ENCODE assay signal across 1 cellular context in the genomic region with DNA sequence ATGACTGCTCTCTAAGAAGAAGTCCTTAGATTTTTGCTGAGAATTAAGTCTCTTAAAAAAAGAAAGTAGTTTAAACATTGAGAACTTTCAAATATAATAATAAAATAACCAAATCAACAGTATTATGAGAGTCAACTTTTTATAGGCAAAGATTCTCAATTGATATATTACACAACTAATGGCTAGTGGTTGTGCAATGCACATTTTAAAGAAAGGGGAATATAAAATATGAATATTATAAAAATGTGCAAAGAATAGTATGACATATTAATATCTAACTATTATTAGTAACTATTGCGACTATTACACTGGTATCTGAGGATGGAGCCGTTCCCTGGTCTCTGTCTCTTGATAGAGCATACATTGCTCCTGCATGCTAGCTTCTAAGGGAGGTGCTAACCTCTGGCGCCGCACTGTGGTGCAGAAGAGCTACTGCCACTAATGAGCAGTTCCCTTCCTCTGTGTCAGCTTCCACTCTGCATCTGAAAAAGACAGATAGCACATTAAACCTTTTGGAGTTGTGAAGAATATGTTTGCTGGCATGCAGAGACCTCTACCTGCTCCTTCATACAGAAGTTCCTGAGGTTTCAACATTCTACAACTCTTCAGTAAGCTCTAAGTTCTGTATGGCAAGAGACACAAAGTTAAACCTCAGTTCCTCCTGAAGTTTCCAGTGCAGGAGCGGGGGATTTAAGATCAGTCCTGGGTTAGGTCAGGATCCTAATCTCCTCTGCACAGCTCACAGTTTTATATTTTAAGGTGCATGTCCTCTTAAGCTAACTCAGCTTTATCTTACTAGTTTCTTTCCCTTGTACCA.
TF ChIP-seq lines count a peak whose summit lies in the region.

No MANE protein-coding gene starts in this region.

TF ChIP-seq in HepG2, 621 proteins besides CTCF, POLR2A, EP300 and RAD21 (continued from another document):
- TF ChIP-seq, protein P1, sequence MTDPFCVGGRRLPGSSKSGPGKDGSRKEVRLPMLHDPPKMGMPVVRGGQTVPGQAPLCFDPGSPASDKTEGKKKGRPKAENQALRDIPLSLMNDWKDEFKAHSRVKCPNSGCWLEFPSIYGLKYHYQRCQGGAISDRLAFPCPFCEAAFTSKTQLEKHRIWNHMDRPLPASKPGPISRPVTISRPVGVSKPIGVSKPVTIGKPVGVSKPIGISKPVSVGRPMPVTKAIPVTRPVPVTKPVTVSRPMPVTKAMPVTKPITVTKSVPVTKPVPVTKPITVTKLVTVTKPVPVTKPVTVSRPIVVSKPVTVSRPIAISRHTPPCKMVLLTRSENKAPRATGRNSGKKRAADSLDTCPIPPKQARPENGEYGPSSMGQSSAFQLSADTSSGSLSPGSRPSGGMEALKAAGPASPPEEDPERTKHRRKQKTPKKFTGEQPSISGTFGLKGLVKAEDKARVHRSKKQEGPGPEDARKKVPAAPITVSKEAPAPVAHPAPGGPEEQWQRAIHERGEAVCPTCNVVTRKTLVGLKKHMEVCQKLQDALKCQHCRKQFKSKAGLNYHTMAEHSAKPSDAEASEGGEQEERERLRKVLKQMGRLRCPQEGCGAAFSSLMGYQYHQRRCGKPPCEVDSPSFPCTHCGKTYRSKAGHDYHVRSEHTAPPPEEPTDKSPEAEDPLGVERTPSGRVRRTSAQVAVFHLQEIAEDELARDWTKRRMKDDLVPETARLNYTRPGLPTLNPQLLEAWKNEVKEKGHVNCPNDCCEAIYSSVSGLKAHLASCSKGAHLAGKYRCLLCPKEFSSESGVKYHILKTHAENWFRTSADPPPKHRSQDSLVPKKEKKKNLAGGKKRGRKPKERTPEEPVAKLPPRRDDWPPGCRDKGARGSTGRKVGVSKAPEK (CRISPR knock-in tag; IDR thresholded peaks at IDR 0.05; ENCODE audit: borderline replicate concordance), result no peak
- TF ChIP-seq ZNF879 (CRISPR knock-in tag; IDR thresholded peaks at IDR 0.05) (no peak), ZBTB21 (CRISPR knock-in tag; IDR thresholded peaks at IDR 0.05) (no peak), ZNF224 (CRISPR knock-in tag; IDR thresholded peaks at IDR 0.05) (no peak), ZKSCAN1 (IDR thresholded peaks at IDR 0.05; ENCODE audit: low read length) (no peak)
- TF ChIP-seq, protein P2, sequence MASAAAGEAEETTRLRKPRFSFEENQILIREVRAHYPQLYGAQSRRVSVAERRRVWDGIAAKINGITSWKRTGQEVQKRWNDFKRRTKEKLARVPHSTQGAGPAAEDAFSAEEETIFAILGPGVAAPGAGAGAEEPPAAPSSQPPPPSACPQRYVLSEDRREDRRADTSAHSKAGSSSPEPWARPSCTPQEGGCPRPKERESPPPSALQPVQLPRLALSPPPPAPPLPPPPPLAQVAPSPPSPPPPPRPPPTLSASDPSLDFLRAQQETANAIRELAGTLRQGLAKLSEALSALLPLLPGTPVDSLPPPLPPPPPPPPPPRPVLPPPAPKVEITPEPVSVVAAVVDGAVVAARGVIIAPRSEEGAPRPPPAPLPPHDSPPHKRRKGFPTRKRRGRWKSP (CRISPR knock-in tag; IDR thresholded peaks at IDR 0.05), result no peak
